ENCODE assay signal across 17 cellular contexts in genomic region chr20:31673435-31673834, GRCh38. TPM values are rescaled to one million over a fixed set of nuclear protein-coding genes. Genes with fewer than 3 reads are reported as not detected.
A peak's percentile ranks its signal among the peaks of the same experiment; 100 is the strongest.
DNase-seq lines count a peak whose midpoint lies in the region; ATAC-seq and TF ChIP-seq lines count a peak whose summit lies in the region.
"Had no signal": no experiment of that assay in that cellular context is flagged by ENCODE, and none has a peak within 500 bp of the region (broad histone marks: within the 10 kb centered on the region; RNA-seq: fewer than 3 reads in every experiment).

No MANE protein-coding gene starts in this region.

- H3K27ac ChIP-seq in heart right ventricle (peak overlapping the region in 8 of 10 donors; percentile 19 to 92 (median 89)), upper lobe of left lung (peak overlapping the region; percentile 74 to 90 (median 88))

- intact Hi-C loops in heart right ventricle (cut with DNase I): loop anchor here in 1 of 10 donors (5.0 kb wide), 1 partner anchor 39 kb away; no protein-coding TSS in a partner anchor
- intact Hi-C loops in Right ventricle myocardium inferior (cut with DNase I): no loop called here

- ATAC-seq in heart right ventricle (no peak), Right ventricle myocardium inferior (no peak), memory B cell (ENCODE audit: low read depth) (no peak), upper lobe of left lung (ENCODE audit: low FRiP score in 2 of 2) (no peak), GM18520 (IDR thresholded peaks at IDR 0.05; ENCODE audit: unreplicated experiment) (no peak), HG03520 (IDR thresholded peaks at IDR 0.05; ENCODE audit: unreplicated experiment) (no peak)
- no peak for ATAC-seq in activated T-helper 17 cell treated with anti-CD3 and anti-CD28 coated beads, Interleukin-2, amount 50 U/mL, for 72 hours (replicated peaks)
- ATAC-seq: left lobe of liver had no signal

- peaks cover 0 to 29% (median 0%) of the 10 kb centered on the region in 9 donors for H3K36me3 ChIP-seq in heart right ventricle
- peaks cover 0 to 38% (median 9%) of the 10 kb centered on the region in 4 donors for H3K36me3 ChIP-seq in upper lobe of left lung

- peak overlapping the region; percentile 88 for H3K27ac Mint-ChIP-seq in activated T-helper 17 cell treated with anti-CD3 and anti-CD28 coated beads, Interleukin-2, amount 50 U/mL, for 72 hours
- peak overlapping the region; percentile 94 for H3K27ac Mint-ChIP-seq in memory B cell

- no peak for TF ChIP-seq EP300 in upper lobe of left lung (IDR thresholded peaks at IDR 0.05)

- H3K27me3 ChIP-seq in heart right ventricle: no peaks in the 10 kb centered on the region
- no peaks in the 10 kb centered on the region for H3K27me3 ChIP-seq in upper lobe of left lung

- H3K4me1 Mint-ChIP-seq in activated T-helper 17 cell treated with anti-CD3 and anti-CD28 coated beads, Interleukin-2, amount 50 U/mL, for 72 hours: peaks cover 56% of the 10 kb centered on the region
- H3K4me1 Mint-ChIP-seq in memory B cell: peaks cover 32% of the 10 kb centered on the region

- TF ChIP-seq CTCF in heart right ventricle (IDR thresholded peaks at IDR 0.05) (no peak), upper lobe of left lung (IDR thresholded peaks at IDR 0.05) (no peak)

- no peaks in the 10 kb centered on the region for H3K9me3 ChIP-seq in heart right ventricle
- no peaks in the 10 kb centered on the region for H3K9me3 ChIP-seq in upper lobe of left lung

- TF ChIP-seq POLR2A in upper lobe of left lung (IDR thresholded peaks at IDR 0.05): no peak

- peak overlapping the region; percentile 88 for H3K4me3 Mint-ChIP-seq in activated T-helper 17 cell treated with anti-CD3 and anti-CD28 coated beads, Interleukin-2, amount 50 U/mL, for 72 hours
- no peak overlapping the region for H3K4me3 Mint-ChIP-seq in memory B cell

- no peak overlapping the region for H3K4me3 ChIP-seq in heart right ventricle
- H3K4me3 ChIP-seq in upper lobe of left lung: no peak overlapping the region

- DNase-seq in heart right ventricle (no peak), Right ventricle myocardium inferior (ENCODE audit: missing footprints) (no peak), memory B cell (ENCODE audit: low spot score in 2 of 2) (no peak), upper lobe of left lung (no peak), NCI-H2171 (lab: John Stamatoyannopoulos, UW) (no peak)
- DNase-seq: activated CD8-positive, alpha-beta memory T cell treated with anti-CD3 and anti-CD28 coated beads for 24 hours; AML-193; effector memory CD4-positive, alpha-beta T cell; glutamatergic neuron; H7; MV-4-11; NCI-H345 had no signal

- H3K27me3 Mint-ChIP-seq in activated T-helper 17 cell treated with anti-CD3 and anti-CD28 coated beads, Interleukin-2, amount 50 U/mL, for 72 hours: no peaks in the 10 kb centered on the region
- H3K27me3 Mint-ChIP-seq in memory B cell: no peaks in the 10 kb centered on the region

- peaks cover 100% of the 10 kb centered on the region for H3K36me3 Mint-ChIP-seq in activated T-helper 17 cell treated with anti-CD3 and anti-CD28 coated beads, Interleukin-2, amount 50 U/mL, for 72 hours (ENCODE audit: low read depth)
- peaks cover 2% of the 10 kb centered on the region for H3K36me3 Mint-ChIP-seq in memory B cell

- H3K4me1 ChIP-seq in heart right ventricle (peaks cover 62 to 100% (median 100%) of the 10 kb centered on the region in 9 donors), upper lobe of left lung (peaks cover 89 to 100% (median 97%) of the 10 kb centered on the region in 4 donors)

- no peaks in the 10 kb centered on the region for H3K9me3 Mint-ChIP-seq in activated T-helper 17 cell treated with anti-CD3 and anti-CD28 coated beads, Interleukin-2, amount 50 U/mL, for 72 hours
- H3K9me3 Mint-ChIP-seq in memory B cell: no peaks in the 10 kb centered on the region

RNA-seq across cellular contexts. Expression of gene COX4I2, which starts 35.7 kb away (rescaled TPM):
- total RNA-seq in heart right ventricle (10 to 100 TPM in 3 of 10 donors, 1 to 10 TPM in 7; 3.8 to 20.1 (median 7.5) TPM), Right ventricle myocardium inferior (7.1 TPM), upper lobe of left lung (10 to 100 TPM in 4 of 6 donors, 1 to 10 TPM in 2; 1.9 to 24.3 (median 13.5) TPM)
- polyA plus RNA-seq in heart right ventricle: 100 to 1,000 TPM in 1 of 2 donors, 10 to 100 TPM in 1; 30.4 to 103 TPM
- total RNA-seq in activated T-helper 17 cell treated with anti-CD3 and anti-CD28 coated beads, Interleukin-2, amount 50 U/mL, for 72 hours: not detected
- total RNA-seq: astrocyte, left lobe of liver had no signal

RNA-seq across cellular contexts. Expression of gene BCL2L1, which starts 49.2 kb away (rescaled TPM):
- total RNA-seq in heart right ventricle: 10 to 100 TPM; 34.7 to 97.4 (median 45.9) TPM
- 100 to 1,000 TPM in 1 of 2 donors, 10 to 100 TPM in 1; 35.2 to 128 TPM for polyA plus RNA-seq in heart right ventricle
- total RNA-seq in Right ventricle myocardium inferior: 55.2 TPM
- 100 to 1,000 TPM in 1 of 2 donors, 10 to 100 TPM in 1; 86.7 to 134 TPM for total RNA-seq in activated T-helper 17 cell treated with anti-CD3 and anti-CD28 coated beads, Interleukin-2, amount 50 U/mL, for 72 hours
- 100 to 1,000 TPM; 131 to 245 (median 182) TPM for total RNA-seq in upper lobe of left lung
